23 cellular contexts compared by ENCODE assay signal in the genomic region with DNA sequence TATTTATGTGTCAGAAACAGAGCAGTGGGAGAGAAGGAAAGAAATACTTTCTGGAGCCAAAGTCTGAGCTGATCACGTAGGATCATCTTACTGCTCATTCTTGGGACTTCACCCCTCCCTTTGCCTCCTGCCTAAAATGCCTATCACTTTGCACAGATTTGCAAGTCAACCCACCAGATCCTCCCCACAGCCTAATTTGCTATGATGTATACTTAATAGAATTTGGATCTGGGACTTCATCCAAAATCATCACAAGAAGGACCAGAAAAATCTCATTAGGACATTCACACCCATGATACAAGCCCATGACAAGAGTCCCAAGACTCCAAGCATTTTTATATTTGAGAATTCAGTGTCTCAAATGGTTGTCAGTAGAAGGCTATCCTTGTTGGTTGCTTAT.
"Had no signal": no experiment of that assay in that cellular context is flagged by ENCODE, and none has a peak within 500 bp of the region (broad histone marks: within the 10 kb centered on the region; RNA-seq: fewer than 3 reads in every experiment).

No MANE protein-coding gene starts in this region.

- H3K36me3 Mint-ChIP-seq: stimulated activated naive B cell treated with anti-CD40 and anti-IgM and Interleukin-4, amounts not matched to agents 10 μg/mL and 1 μg/mL and 100 μg/mL, for 72 hours had no signal

- H3K27ac ChIP-seq: epithelial cell of prostate, esophagus squamous epithelium, foreskin keratinocyte, left ventricle myocardium inferior, neutrophil, psoas muscle, right lobe of liver, spleen, testis, tibial nerve, upper lobe of right lung, vagina had no signal

- H3K4me3 Mint-ChIP-seq: dendritic cell treated with granulocyte-macrophage colony-stimulating factor and Interleukin-4, amounts not matched to agents 40 ng/mL and 50 ng/mL, for 4 days; immature natural killer cell; stimulated activated naive B cell treated with anti-CD40 and anti-IgM and Interleukin-4, amounts not matched to agents 10 μg/mL and 1 μg/mL and 100 μg/mL, for 72 hours had no signal

- H3K9me3 ChIP-seq: esophagus squamous epithelium, left ventricle myocardium inferior, neutrophil, psoas muscle, right lobe of liver, spleen, testis, tibial nerve, upper lobe of right lung, vagina had no signal

- DNase-seq: effector memory CD8-positive, alpha-beta T cell; esophagus squamous epithelium; foreskin keratinocyte; immature natural killer cell; left ventricle myocardium inferior; mesendoderm; naive thymus-derived CD4-positive, alpha-beta T cell; psoas muscle; retina; right lobe of liver; spleen; stimulated activated CD4-positive, alpha-beta T cell treated with anti-CD3 and anti-CD28 coated beads, Interleukin-15, amount 100 ng/mL, for 24 hours; stimulated activated CD4-positive, alpha-beta T cell treated with anti-CD3 and anti-CD28 coated beads, Interleukin-1b, Interleukin-23, amount 100 ng/mL, for 48 hours; stimulated activated CD4-positive, alpha-beta T cell treated with anti-CD3 and anti-CD28 coated beads, Interleukin-4, amount 100 ng/mL, for 24 hours; stimulated activated naive B cell treated with anti-CD40 and anti-IgM and Interleukin-4, amounts not matched to agents 10 μg/mL and 1 μg/mL and 100 μg/mL, for 72 hours; stimulated activated naive CD8-positive, alpha-beta T cell treated with anti-CD3 and anti-CD28 coated beads, Interleukin-15, amount 100 ng/mL, for 72 hours; testis; upper lobe of right lung had no signal

- H3K27me3 ChIP-seq: esophagus squamous epithelium, foreskin keratinocyte, neutrophil, right lobe of liver, spleen, testis, tibial nerve, upper lobe of right lung, vagina had no signal

- H3K36me3 ChIP-seq: esophagus squamous epithelium, left ventricle myocardium inferior, neutrophil, right lobe of liver, spleen, tibial nerve, upper lobe of right lung, vagina had no signal

- H3K4me3 ChIP-seq: esophagus squamous epithelium, left ventricle myocardium inferior, psoas muscle, right lobe of liver, spleen, testis, tibial nerve, upper lobe of right lung, vagina had no signal

- H3K27me3 Mint-ChIP-seq: stimulated activated naive CD8-positive, alpha-beta T cell treated with anti-CD3 and anti-CD28 coated beads, Interleukin-15, amount 100 ng/mL, for 72 hours had no signal

- H3K9me3 Mint-ChIP-seq: dendritic cell treated with granulocyte-macrophage colony-stimulating factor and Interleukin-4, amounts not matched to agents 40 ng/mL and 50 ng/mL, for 4 days; effector memory CD8-positive, alpha-beta T cell; immature natural killer cell; stimulated activated naive B cell treated with anti-CD40 and anti-IgM and Interleukin-4, amounts not matched to agents 10 μg/mL and 1 μg/mL and 100 μg/mL, for 72 hours had no signal

- H3K27ac Mint-ChIP-seq: immature natural killer cell; stimulated activated naive B cell treated with anti-CD40 and anti-IgM and Interleukin-4, amounts not matched to agents 10 μg/mL and 1 μg/mL and 100 μg/mL, for 72 hours; stimulated activated naive CD8-positive, alpha-beta T cell treated with anti-CD3 and anti-CD28 coated beads, Interleukin-15, amount 100 ng/mL, for 72 hours had no signal

- H3K4me1 ChIP-seq: foreskin keratinocyte, psoas muscle, right lobe of liver, testis, upper lobe of right lung, vagina had no signal
